8 cellular contexts compared by ENCODE assay signal in the genomic region with DNA sequence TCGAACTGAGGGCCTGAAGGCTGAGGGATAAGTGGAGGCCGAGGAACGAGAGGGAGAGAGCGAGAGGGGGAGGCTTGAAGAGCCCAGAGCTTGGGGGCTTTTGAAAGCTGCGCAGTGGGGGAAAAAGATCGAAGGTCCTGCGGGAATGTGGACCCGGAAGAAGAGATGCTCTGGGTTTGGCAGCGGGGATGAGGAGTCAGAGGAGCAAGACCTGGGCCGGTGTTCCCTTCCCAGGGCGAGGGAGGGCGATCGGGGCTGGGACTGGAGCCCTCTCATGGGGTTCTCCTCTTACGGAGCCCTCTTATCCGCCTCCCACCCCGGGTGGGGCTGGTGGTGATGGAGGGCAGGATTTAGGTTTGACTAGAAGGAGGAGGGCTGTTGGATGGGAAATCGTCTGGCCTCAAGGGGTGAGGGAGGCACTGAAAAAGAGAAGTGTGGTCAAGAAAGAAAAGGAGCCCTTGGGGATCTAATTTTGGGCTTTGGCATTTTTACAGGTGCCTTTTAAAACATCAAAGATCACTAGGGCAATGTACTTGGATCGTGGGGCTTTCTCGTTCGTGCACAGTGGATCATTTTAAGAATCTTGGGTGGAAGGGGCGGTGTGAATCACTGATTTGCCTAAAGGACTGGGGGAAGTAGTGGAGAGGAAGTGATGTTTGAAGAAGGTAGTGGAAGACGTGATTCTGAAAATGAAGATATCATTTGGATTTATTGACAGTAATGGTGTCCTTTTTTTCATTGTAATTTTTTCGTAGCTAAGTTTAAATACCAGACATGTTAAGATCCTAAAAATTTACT. TPM values are rescaled to one million over a fixed set of nuclear protein-coding genes. Genes with fewer than 3 reads are reported as not detected.
DNase-seq lines count a peak whose midpoint lies in the region; ATAC-seq, FAIRE-seq and TF ChIP-seq lines count a peak whose summit lies in the region.

No MANE protein-coding gene starts in this region.

- peak overlapping the region; percentile 88 to 98 (median 93) for H3K4me3 ChIP-seq in endothelial cell of umbilical vein (replicated peaks in 1 of 3; ENCODE audit: insufficient read depth in 1 of 3, low read depth in 1 of 3, low read length in 3 of 3)

- peaks cover 50% of the 10 kb centered on the region for H3K79me2 ChIP-seq in endothelial cell of umbilical vein (ENCODE audit: control insufficient read depth, insufficient read depth, low read length)

- FAIRE-seq in endothelial cell of umbilical vein (lab: Jason Lieb, UNC): peak; percentile 40

- no peaks in the 10 kb centered on the region for H3K27me3 ChIP-seq in endothelial cell of umbilical vein (ENCODE audit: control insufficient read depth in 2 of 2, insufficient read depth in 2 of 2, low read length in 2 of 2)

- H3K9me3 ChIP-seq in endothelial cell of umbilical vein (replicated peaks; ENCODE audit: control insufficient read depth, insufficient read depth, low read length): no peaks in the 10 kb centered on the region

- peak overlapping the region; percentile 88 for H3K27ac Mint-ChIP-seq in activated CD8-positive, alpha-beta T cell treated with anti-CD3 and anti-CD28 coated beads, Interleukin-2, amount 10 ng/mL, durations not matched to agents 7 days and 5 days

- POLR2A ChIA-PET in activated CD8-positive, alpha-beta T cell treated with anti-CD3 and anti-CD28 coated beads, Interleukin-2, amount 10 ng/mL, durations not matched to agents 7 days and 5 days (lab: Charles Lee): interaction anchor here (0.5 to 2.1 kb wide), 9 partner anchors 8 to 282 kb away, joined by 3 to 13 read pairs (median 4); partner anchors contain the start of gene COMTD1
- POLR2A ChIA-PET in endothelial cell of umbilical vein (lab: Charles Lee): interaction anchor here (0.7 kb wide), 1 partner anchor 882 kb away, joined by 3 read pairs; no protein-coding TSS in a partner anchor

- peaks cover 15% of the 10 kb centered on the region for H3K4me1 ChIP-seq in endothelial cell of umbilical vein (ENCODE audit: control insufficient read depth, extremely low read depth, insufficient read depth, low read length)

- intact Hi-C loops in endothelial cell of umbilical vein (cut with micrococcal nuclease): loop anchor here (1.0 to 10.0 kb wide), 9 partner anchors 15 to 957 kb away; partner anchors contain the start of genes ADK, AP3M1, KAT6B and VDAC2

- no peak for TF ChIP-seq POLR2A in endothelial cell of umbilical vein (IDR thresholded peaks at IDR 0.05; ENCODE audit: low read depth, low read length)

- peak; percentile 27 for ATAC-seq in HG02870 (IDR thresholded peaks at IDR 0.05; ENCODE audit: unreplicated experiment)
- peak; percentile 38 for ATAC-seq in activated CD8-positive, alpha-beta T cell treated with anti-CD3 and anti-CD28 coated beads, Interleukin-2, amount 10 ng/mL, durations not matched to agents 7 days and 5 days

- TF ChIP-seq CTCF in endothelial cell of umbilical vein (IDR thresholded peaks at IDR 0.05; ENCODE audit: extremely low read depth in 1 of 2, insufficient read depth in 1 of 2, low read depth in 1 of 2, low read length in 2 of 2): no peak

- peak overlapping the region; percentile 94 for H2AFZ ChIP-seq in endothelial cell of umbilical vein (ENCODE audit: low read depth, low read length)

- peak overlapping the region; percentile 80 for H3K4me3 Mint-ChIP-seq in activated CD8-positive, alpha-beta T cell treated with anti-CD3 and anti-CD28 coated beads, Interleukin-2, amount 10 ng/mL, durations not matched to agents 7 days and 5 days

- H4K20me1 ChIP-seq in endothelial cell of umbilical vein (replicated peaks; ENCODE audit: control insufficient read depth, extremely low read depth, insufficient read depth, low read length): no peaks in the 10 kb centered on the region

- H3K36me3 Mint-ChIP-seq in activated CD8-positive, alpha-beta T cell treated with anti-CD3 and anti-CD28 coated beads, Interleukin-2, amount 10 ng/mL, durations not matched to agents 7 days and 5 days (ENCODE audit: low read depth): peaks cover 15% of the 10 kb centered on the region

- CTCF ChIA-PET in activated CD8-positive, alpha-beta T cell treated with anti-CD3 and anti-CD28 coated beads, Interleukin-2, amount 10 ng/mL, durations not matched to agents 7 days and 5 days (lab: Charles Lee): interaction anchor here (1.2 to 7.1 kb wide), 6 partner anchors 54 to 124 kb away, joined by 4 to 61 read pairs (median 8); partner anchors contain the start of genes COMTD1 and VDAC2
- CTCF ChIA-PET in endothelial cell of umbilical vein (lab: Charles Lee): interaction anchor here (1.0 to 1.6 kb wide), 5 partner anchors 14 to 123 kb away, joined by 4 to 8 read pairs (median 7); partner anchors contain the start of gene COMTD1

- dilution Hi-C loops in endothelial cell of umbilical vein (cut with MboI; ENCODE audit: extremely low pct_ligation_motif_present, low sequenced_read_pairs): no loop called here

- DNase-seq in SIG-M5 treated with dmso at 0.1 percent for 504 hours (lab: John Stamatoyannopoulos, UW; ENCODE audit: unreplicated experiment) (peak; percentile 50), SIG-M5 (lab: John Stamatoyannopoulos, UW) (no peak), NCI-H2171 treated with DMSO at 0.1 percent for 48 hours (lab: John Stamatoyannopoulos, UW) (peak; percentile 60), endothelial cell of umbilical vein (ENCODE audit: low read depth, low spot score) (peak; percentile 66), mesenteric fat pad (ENCODE audit: low spot score) (peak; percentile 90)
- DNase-seq in activated CD8-positive, alpha-beta T cell treated with anti-CD3 and anti-CD28 coated beads, Interleukin-2, amount 10 ng/mL, durations not matched to agents 7 days and 5 days: peak; percentile 56
- peak; percentile 27 for DNase-seq in stimulated activated naive CD4-positive, alpha-beta T cell treated with Interleukin-2 at 50 U/mL for 16 hours (lab: John Stamatoyannopoulos, UW)

- H3K27me3 Mint-ChIP-seq in activated CD8-positive, alpha-beta T cell treated with anti-CD3 and anti-CD28 coated beads, Interleukin-2, amount 10 ng/mL, durations not matched to agents 7 days and 5 days (ENCODE audit: low read depth): no peaks in the 10 kb centered on the region

- no peaks in the 10 kb centered on the region for H3K9me1 ChIP-seq in endothelial cell of umbilical vein (replicated peaks; ENCODE audit: control insufficient read depth, extremely low read depth, insufficient read depth, low read length)

- peaks cover 48% of the 10 kb centered on the region for H3K4me1 Mint-ChIP-seq in activated CD8-positive, alpha-beta T cell treated with anti-CD3 and anti-CD28 coated beads, Interleukin-2, amount 10 ng/mL, durations not matched to agents 7 days and 5 days (ENCODE audit: low read depth)

- H3K27ac ChIP-seq in endothelial cell of umbilical vein (ENCODE audit: insufficient read depth, low read depth, low read length): peak overlapping the region; percentile 94

- H3K9ac ChIP-seq in endothelial cell of umbilical vein (replicated peaks; ENCODE audit: extremely low read depth, insufficient read depth, low read length): peak overlapping the region; percentile 97

- TSS peak; percentile 34 for BruUV-seq in endothelial cell of umbilical vein (replicated peaks; lab: Mats Ljungman, UMichigan)

- no peaks in the 10 kb centered on the region for H3K36me3 ChIP-seq in endothelial cell of umbilical vein (ENCODE audit: control insufficient read depth in 2 of 2, extremely low read depth in 1 of 2, insufficient read depth in 2 of 2, low read length in 2 of 2)

- H3K9me3 Mint-ChIP-seq in activated CD8-positive, alpha-beta T cell treated with anti-CD3 and anti-CD28 coated beads, Interleukin-2, amount 10 ng/mL, durations not matched to agents 7 days and 5 days (ENCODE audit: insufficient read depth): no peaks in the 10 kb centered on the region

- peak overlapping the region; percentile 91 for H3K4me2 ChIP-seq in endothelial cell of umbilical vein (ENCODE audit: insufficient read depth, low read length)

TF ChIP-seq in endothelial cell of umbilical vein, 7 proteins besides CTCF, POLR2A, EP300 and RAD21:
- no peak for TF ChIP-seq POLR2AphosphoS5 (IDR thresholded peaks at IDR 0.05; ENCODE audit: insufficient read depth, low read depth, low read length)
- no peak for TF ChIP-seq FOS (IDR thresholded peaks at IDR 0.05; ENCODE audit: borderline replicate concordance, insufficient read depth, low read length)
- no peak for TF ChIP-seq JUN (IDR thresholded peaks at IDR 0.05; ENCODE audit: borderline replicate concordance, insufficient read depth, insufficient read length, low read depth)
- TF ChIP-seq EZH2 (IDR thresholded peaks at IDR 0.05; ENCODE audit: borderline replicate concordance, low read depth, low read length, severe bottlenecking): no peak
- no peak for TF ChIP-seq MYC (IDR thresholded peaks at IDR 0.05; ENCODE audit: low read depth, low read length)

RNA-seq across cellular contexts. Expression of gene SAMD8, which starts 0.6 kb away (rescaled TPM):
- total RNA-seq in activated CD8-positive, alpha-beta T cell treated with anti-CD3 and anti-CD28 coated beads, Interleukin-2, amount 10 ng/mL, durations not matched to agents 7 days and 5 days: 10 to 100 TPM; 17.4 to 18.2 TPM
- total RNA-seq in endothelial cell of umbilical vein (22.8 and 23.2 TPM in 2 replicates), mesenteric fat pad (55.2 TPM)
- polyA plus RNA-seq in endothelial cell of umbilical vein: 17.1 and 19.6 TPM in 2 replicates
- polyA plus RNA-seq in endothelial cell of umbilical vein (2011; cell fraction: cytosol; rRNA removed): 9.9 and 10.5 TPM in 2 replicates
- polyA plus RNA-seq in endothelial cell of umbilical vein (2011; cell fraction: nucleus; rRNA removed): 13.6 and 16.7 TPM in 2 replicates
- 15.4 and 16.8 TPM in 2 replicates for polyA plus RNA-seq in endothelial cell of umbilical vein (2012)
- polyA minus RNA-seq in endothelial cell of umbilical vein: 62.0 and 74.8 TPM in 2 replicates
- 10.3 TPM for polyA minus RNA-seq in endothelial cell of umbilical vein (2011; cell fraction: cytosol; rRNA and poly(A)+ RNA removed)
- 21.0 and 34.8 TPM in 2 replicates for polyA minus RNA-seq in endothelial cell of umbilical vein (2011; cell fraction: nucleus; rRNA and poly(A)+ RNA removed)
